9 cellular contexts compared by ENCODE assay signal in genomic region chr3:187935623-187936156, GRCh38.
DNase-seq lines count a peak whose midpoint lies in the region; ATAC-seq and TF ChIP-seq lines count a peak whose summit lies in the region.
"Had no signal": no experiment of that assay in that cellular context is flagged by ENCODE, and none has a peak within 500 bp of the region (broad histone marks: within the 10 kb centered on the region; RNA-seq: fewer than 3 reads in every experiment).

No MANE protein-coding gene starts in this region.

- no peaks in the 10 kb centered on the region for H3K4me1 ChIP-seq in sigmoid colon
- H3K4me1 ChIP-seq: SJSA1 had no signal

- H3K27ac ChIP-seq in sigmoid colon = no peak overlapping the region
- H3K27ac ChIP-seq: SJSA1 had no signal

- intact Hi-C loops in dendritic cell treated with granulocyte-macrophage colony-stimulating factor and Interleukin-4, amounts not matched to agents 40 ng/mL and 50 ng/mL, for 4 days (cut with micrococcal nuclease) = no loop called here
- intact Hi-C loops in sigmoid colon (cut with DNase I) = no loop called here

- no peak overlapping the region for H3K4me3 Mint-ChIP-seq in dendritic cell treated with granulocyte-macrophage colony-stimulating factor and Interleukin-4, amounts not matched to agents 40 ng/mL and 50 ng/mL, for 4 days

- 50 to 74% methylated on average over 17 of the region's 17 CpGs for WGBS in sigmoid colon, 2 donors

- no peaks in the 10 kb centered on the region for H3K27me3 ChIP-seq in sigmoid colon
- H3K27me3 ChIP-seq: SJSA1 had no signal

- peaks cover 11% of the 10 kb centered on the region for H3K27me3 Mint-ChIP-seq in dendritic cell treated with granulocyte-macrophage colony-stimulating factor and Interleukin-4, amounts not matched to agents 40 ng/mL and 50 ng/mL, for 4 days

- TF ChIP-seq CTCF in NB4 (IDR thresholded peaks at IDR 0.05; ENCODE audit: low read depth, low read length) (no peak), sigmoid colon (IDR thresholded peaks at IDR 0.05) (no peak)

- no peaks in the 10 kb centered on the region for H3K9me3 ChIP-seq in sigmoid colon
- H3K9me3 ChIP-seq: SJSA1 had no signal

- no peaks in the 10 kb centered on the region for H3K36me3 Mint-ChIP-seq in dendritic cell treated with granulocyte-macrophage colony-stimulating factor and Interleukin-4, amounts not matched to agents 40 ng/mL and 50 ng/mL, for 4 days (ENCODE audit: low read depth)

- H3K4me3 ChIP-seq in NB4 (ENCODE audit: low read depth, low read length) (no peak overlapping the region), sigmoid colon (no peak overlapping the region)
- H3K4me3 ChIP-seq: SJSA1 had no signal

- ATAC-seq in GM18861 (IDR thresholded peaks at IDR 0.05; ENCODE audit: unreplicated experiment) (peak; percentile 97), HG02571 (IDR thresholded peaks at IDR 0.05; ENCODE audit: unreplicated experiment) (peak; percentile 96)

- no peaks in the 10 kb centered on the region for H3K36me3 ChIP-seq in sigmoid colon
- H3K36me3 ChIP-seq: SJSA1 had no signal

- no peak for TF ChIP-seq EP300 in sigmoid colon (IDR thresholded peaks at IDR 0.05)

- H3K4me1 Mint-ChIP-seq in dendritic cell treated with granulocyte-macrophage colony-stimulating factor and Interleukin-4, amounts not matched to agents 40 ng/mL and 50 ng/mL, for 4 days (ENCODE audit: low read depth) = peaks cover 37% of the 10 kb centered on the region

- no peaks in the 10 kb centered on the region for H3K9me3 Mint-ChIP-seq in dendritic cell treated with granulocyte-macrophage colony-stimulating factor and Interleukin-4, amounts not matched to agents 40 ng/mL and 50 ng/mL, for 4 days

- TF ChIP-seq POLR2A in NB4 (IDR thresholded peaks at IDR 0.05; ENCODE audit: extremely low read depth, insufficient read length) (no peak), erythroblast (IDR thresholded peaks at IDR 0.05; ENCODE audit: low read length) (no peak), sigmoid colon (IDR thresholded peaks at IDR 0.05) (no peak)

- peak; percentile 34 for DNase-seq in NB4 (ENCODE audit: low read depth)
- no peak for DNase-seq in erythroblast (lab: John Stamatoyannopoulos, UW)
- DNase-seq in NCI-H345 (lab: John Stamatoyannopoulos, UW) = no peak
- no peak for DNase-seq in sigmoid colon
- DNase-seq in HUDEP-2 (lab: John Stamatoyannopoulos, UW; ENCODE audit: unreplicated experiment in 76 of 76) = no peak

- peak overlapping the region; percentile 31 for H3K27ac Mint-ChIP-seq in dendritic cell treated with granulocyte-macrophage colony-stimulating factor and Interleukin-4, amounts not matched to agents 40 ng/mL and 50 ng/mL, for 4 days
